Comparison of ENCODE assay signal across 11 cellular contexts in genomic region chr19:49807888-49808675, GRCh38. TPM values are rescaled to one million over a fixed set of nuclear protein-coding genes. Genes with fewer than 3 reads are reported as not detected.
A peak's percentile ranks its signal among the peaks of the same experiment; 100 is the strongest.
DNase-seq lines count a peak whose midpoint lies in the region; ATAC-seq and TF ChIP-seq lines count a peak whose summit lies in the region.
"Had no signal": no experiment of that assay in that cellular context is flagged by ENCODE, and none has a peak within 500 bp of the region (broad histone marks: within the 10 kb centered on the region; RNA-seq: fewer than 3 reads in every experiment).

No MANE protein-coding gene starts in this region.

- H3K27ac ChIP-seq in SK-N-SH (ENCODE audit: low read depth in 2 of 2, low read length in 1 of 2) (peak overlapping the region; percentile 18 to 36; a peak in 2 of 4 replicates), iPS-18a (ENCODE audit: low read length) (no peak overlapping the region), stomach smooth muscle (ENCODE audit: low read length) (peak overlapping the region; percentile 67)

- H4K20me1 ChIP-seq in SK-N-SH (ENCODE audit: insufficient read depth): peaks cover 4% of the 10 kb centered on the region; the same call in 1 of the 2 replicates

- H3F3A ChIP-seq in SK-N-SH (replicated peaks; ENCODE audit: insufficient read depth): peaks cover 20% of the 10 kb centered on the region

- DNase-seq in SK-N-SH (no peak), NCI-H82 (lab: John Stamatoyannopoulos, UW) (no peak), cerebellum (ENCODE audit: low spot score) (no peak), kidney tubule cell (ENCODE audit: low spot score) (no peak)
- DNase-seq in activated CD4-positive, alpha-beta memory T cell treated with anti-CD3 and anti-CD28 coated beads, Interleukin-2, amount 10 ng/mL, durations not matched to agents 7 days and 5 days: no peak
- DNase-seq: SHP77 treated with DMSO at 0.1 percent for 48 hours had no signal

- H3K4me3 ChIP-seq in SK-N-SH (ENCODE audit: low read depth in 2 of 2, low read length in 1 of 2) (no peak overlapping the region; a peak in 1 of 4 replicates), iPS-18a (ENCODE audit: low read length) (peak overlapping the region; percentile 38), stomach smooth muscle (ENCODE audit: low read length in 2 of 2) (peak overlapping the region; percentile 88 to 94)

- no peaks in the 10 kb centered on the region for H3K9me3 Mint-ChIP-seq in activated CD4-positive, alpha-beta memory T cell treated with anti-CD3 and anti-CD28 coated beads, Interleukin-2, amount 10 ng/mL, durations not matched to agents 7 days and 5 days

- no peaks in the 10 kb centered on the region for H3K27me3 Mint-ChIP-seq in activated CD4-positive, alpha-beta memory T cell treated with anti-CD3 and anti-CD28 coated beads, Interleukin-2, amount 10 ng/mL, durations not matched to agents 7 days and 5 days

- no peaks in the 10 kb centered on the region for H3K27me3 ChIP-seq in SK-N-SH (ENCODE audit: insufficient read depth)
- no peaks in the 10 kb centered on the region for H3K27me3 ChIP-seq in iPS-18a (ENCODE audit: control insufficient read depth, insufficient read depth, low read length)
- no peaks in the 10 kb centered on the region for H3K27me3 ChIP-seq in stomach smooth muscle (ENCODE audit: control insufficient read depth in 1 of 2, insufficient read depth in 2 of 2, low read length in 2 of 2)

- no peak overlapping the region for H2AFZ ChIP-seq in SK-N-SH (ENCODE audit: low read depth)

- peaks cover 37% of the 10 kb centered on the region for H3K4me1 Mint-ChIP-seq in activated CD4-positive, alpha-beta memory T cell treated with anti-CD3 and anti-CD28 coated beads, Interleukin-2, amount 10 ng/mL, durations not matched to agents 7 days and 5 days

- H3K79me2 ChIP-seq in SK-N-SH (ENCODE audit: insufficient read depth): no peaks in the 10 kb centered on the region

- POLR2A ChIA-PET in SK-N-SH (lab: Yijun Ruan, JAX): no interaction called here
- POLR2A ChIA-PET in activated CD4-positive, alpha-beta memory T cell treated with anti-CD3 and anti-CD28 coated beads, Interleukin-2, amount 10 ng/mL, durations not matched to agents 7 days and 5 days (lab: Charles Lee): interaction anchor here (0.7 kb wide), 1 partner anchor 11 kb away, joined by 4 read pairs; no protein-coding TSS in a partner anchor

- peaks cover 12 to 20% of the 10 kb centered on the region in 2 experiments; a peak in 3 of 4 replicates for H3K4me1 ChIP-seq in SK-N-SH (ENCODE audit: control insufficient read depth in 1 of 2, insufficient read depth in 2 of 2, low read depth in 1 of 2, low read length in 1 of 2)
- peaks cover 13% of the 10 kb centered on the region for H3K4me1 ChIP-seq in iPS-18a (ENCODE audit: control insufficient read depth, low read depth, low read length)
- peaks cover 27% of the 10 kb centered on the region for H3K4me1 ChIP-seq in stomach smooth muscle (ENCODE audit: control insufficient read depth, insufficient read depth, low read length)

- no peak for TF ChIP-seq EP300 in SK-N-SH (IDR thresholded peaks at IDR 0.05; ENCODE audit: borderline replicate concordance in 1 of 2, low read depth in 1 of 2, low read length in 1 of 2)

- H3K9ac ChIP-seq in SK-N-SH: no peak overlapping the region
- no peak overlapping the region for H3K9ac ChIP-seq in iPS-18a (ENCODE audit: low read length)
- peak overlapping the region in 1 of 2 donors; percentile 41 for H3K9ac ChIP-seq in stomach smooth muscle (ENCODE audit: low read length in 2 of 2)

- H3K4me2 ChIP-seq in SK-N-SH: peak overlapping the region; percentile 97; the same call in 1 of the 2 replicates

- H3K9me2 ChIP-seq in SK-N-SH: no peaks in the 10 kb centered on the region

- CTCF ChIA-PET in SK-N-SH (lab: Yijun Ruan, JAX): no interaction called here
- CTCF ChIA-PET in activated CD4-positive, alpha-beta memory T cell treated with anti-CD3 and anti-CD28 coated beads, Interleukin-2, amount 10 ng/mL, durations not matched to agents 7 days and 5 days (lab: Charles Lee): no interaction called here

- peak overlapping the region; percentile 67 for H3K27ac Mint-ChIP-seq in activated CD4-positive, alpha-beta memory T cell treated with anti-CD3 and anti-CD28 coated beads, Interleukin-2, amount 10 ng/mL, durations not matched to agents 7 days and 5 days

- ATAC-seq in SK-N-SH treated with all-trans-retinoic acid at 6 μM for 48 hours: no peak

- H3K9me3 ChIP-seq in SK-N-SH (no peaks in the 10 kb centered on the region), iPS-18a (ENCODE audit: control insufficient read depth, low read depth, low read length) (no peaks in the 10 kb centered on the region), stomach smooth muscle (ENCODE audit: control insufficient read depth in 2 of 2, low read length in 2 of 2) (no peaks in the 10 kb centered on the region)

- 93% methylated on average over 21 of the region's 21 CpGs for WGBS in SK-N-SH (ENCODE audit: low lambda C conversion rate)

- no peak for TF ChIP-seq CTCF in SK-N-SH (IDR thresholded peaks at IDR 0.05)

- peaks cover 24% of the 10 kb centered on the region for H3K36me3 Mint-ChIP-seq in activated CD4-positive, alpha-beta memory T cell treated with anti-CD3 and anti-CD28 coated beads, Interleukin-2, amount 10 ng/mL, durations not matched to agents 7 days and 5 days (ENCODE audit: low read depth)

- H3K36me3 ChIP-seq in SK-N-SH (replicated peaks in 1 of 2; ENCODE audit: control insufficient read depth in 1 of 2, insufficient read depth in 2 of 2, low read length in 1 of 2): peaks cover 8 to 22% of the 10 kb centered on the region in 2 experiments
- H3K36me3 ChIP-seq in iPS-18a (ENCODE audit: control insufficient read depth, low read depth, low read length): peaks cover 5% of the 10 kb centered on the region
- H3K36me3 ChIP-seq in stomach smooth muscle (ENCODE audit: control insufficient read depth in 2 of 2, insufficient read depth in 2 of 2, low read length in 2 of 2): peaks cover 0 to 10% of the 10 kb centered on the region in 2 donors

- TF ChIP-seq RAD21 in SK-N-SH (IDR thresholded peaks at IDR 0.05; ENCODE audit: low read length): no peak

- peak overlapping the region; percentile 84 for H3K4me3 Mint-ChIP-seq in activated CD4-positive, alpha-beta memory T cell treated with anti-CD3 and anti-CD28 coated beads, Interleukin-2, amount 10 ng/mL, durations not matched to agents 7 days and 5 days

TF ChIP-seq in SK-N-SH, 30 proteins besides CTCF, POLR2A, EP300 and RAD21 (continues in another document):
- TF ChIP-seq ELF1 (IDR thresholded peaks at IDR 0.05) (no peak), TAF1 (IDR thresholded peaks at IDR 0.05; ENCODE audit: borderline replicate concordance, low read depth, low read length) (no peak), PBX3 (IDR thresholded peaks at IDR 0.05) (no peak)

TF ChIP-seq in SK-N-SH treated with all-trans-retinoic acid at 6 μM for 48 hours, 23 proteins besides CTCF, POLR2A, EP300 and RAD21:
- TF ChIP-seq ZNF70 (CRISPR knock-in tag; IDR thresholded peaks at IDR 0.05) (no peak), ZNF8 (CRISPR knock-in tag; IDR thresholded peaks at IDR 0.05) (no peak), POU6F1 (CRISPR knock-in tag; IDR thresholded peaks at IDR 0.05; ENCODE audit: borderline replicate concordance, low read depth) (no peak)
TF ChIP-seq in SK-N-SH treated with all-trans-retinoic acid at 6 μM for 48 hours: peak in this region for 0.

RNA-seq across cellular contexts. Expression of gene FUZ, which starts 5.0 kb away (rescaled TPM):
- 23.7 and 29.9 TPM in 2 replicates for polyA plus RNA-seq in SK-N-SH (2012; rRNA removed)
- 15.2 and 23.5 TPM in 2 replicates for polyA plus RNA-seq in SK-N-SH (2012; cell fraction: cytosol; rRNA removed)
- 56.1 and 56.3 TPM in 2 replicates for polyA plus RNA-seq in SK-N-SH (2012; cell fraction: nucleus; rRNA removed)
- total RNA-seq in activated CD4-positive, alpha-beta memory T cell treated with anti-CD3 and anti-CD28 coated beads, Interleukin-2, amount 10 ng/mL, durations not matched to agents 7 days and 5 days: 10 to 100 TPM; 13.7 to 13.9 TPM
- 15.3 TPM for total RNA-seq in cerebellum

RNA-seq across cellular contexts. Expression of gene MED25, which starts 10.0 kb away (rescaled TPM):
- polyA plus RNA-seq in SK-N-SH (2012; rRNA removed): 15.7 and 30.2 TPM in 2 replicates
- polyA plus RNA-seq in SK-N-SH (2012; cell fraction: cytosol; rRNA removed): 20.5 and 25.3 TPM in 2 replicates
- polyA plus RNA-seq in SK-N-SH (2012; cell fraction: nucleus; rRNA removed): 105 and 119 TPM in 2 replicates
- total RNA-seq in activated CD4-positive, alpha-beta memory T cell treated with anti-CD3 and anti-CD28 coated beads, Interleukin-2, amount 10 ng/mL, durations not matched to agents 7 days and 5 days: 10 to 100 TPM; 65.3 to 67.9 TPM
- 21.6 TPM for total RNA-seq in cerebellum

RNA-seq across cellular contexts. Expression of gene AP2A1, which starts 41.3 kb away (rescaled TPM):
- 59.6 and 74.8 TPM in 2 replicates for polyA plus RNA-seq in SK-N-SH (2012; rRNA removed)
- polyA plus RNA-seq in SK-N-SH (2012; cell fraction: cytosol; rRNA removed): 26.7 and 43.4 TPM in 2 replicates
- polyA plus RNA-seq in SK-N-SH (2012; cell fraction: nucleus; rRNA removed): 104 and 135 TPM in 2 replicates
- 10 to 100 TPM; 78.0 to 79.2 TPM for total RNA-seq in activated CD4-positive, alpha-beta memory T cell treated with anti-CD3 and anti-CD28 coated beads, Interleukin-2, amount 10 ng/mL, durations not matched to agents 7 days and 5 days
- 45.5 TPM for total RNA-seq in cerebellum

RNA-seq across cellular contexts. Expression of gene PTOV1, which starts 42.9 kb away (rescaled TPM):
- 56.1 and 95.0 TPM in 2 replicates for polyA plus RNA-seq in SK-N-SH (2012; rRNA removed)
- polyA plus RNA-seq in SK-N-SH (2012; cell fraction: cytosol; rRNA removed): 32.2 and 57.7 TPM in 2 replicates
- polyA plus RNA-seq in SK-N-SH (2012; cell fraction: nucleus; rRNA removed): 272 and 289 TPM in 2 replicates
- 10 to 100 TPM; 69.3 to 71.7 TPM for total RNA-seq in activated CD4-positive, alpha-beta memory T cell treated with anti-CD3 and anti-CD28 coated beads, Interleukin-2, amount 10 ng/mL, durations not matched to agents 7 days and 5 days
- 86.3 TPM for total RNA-seq in cerebellum

RNA-seq across cellular contexts. Expression of gene TSKS, which starts 45.0 kb away (rescaled TPM):
- not detected in 2 replicates for polyA plus RNA-seq in SK-N-SH (2012; rRNA removed)
- polyA plus RNA-seq in SK-N-SH (2012; cell fraction: cytosol; rRNA removed): 0.03 TPM in 1 of 2 replicates, not detected in the other
- 0.04 TPM in 1 of 2 replicates, not detected in the other for polyA plus RNA-seq in SK-N-SH (2012; cell fraction: nucleus; rRNA removed)
- under 1 TPM; 0.63 to 0.86 TPM for total RNA-seq in activated CD4-positive, alpha-beta memory T cell treated with anti-CD3 and anti-CD28 coated beads, Interleukin-2, amount 10 ng/mL, durations not matched to agents 7 days and 5 days
- total RNA-seq in cerebellum: not detected
- total RNA-seq: dermis microvascular lymphatic vessel endothelial cell, pulmonary artery endothelial cell had no signal

Comparison
In these comparisons a context has a peak if more than half of its experiments do, and no peak if none do; other contexts are left out.
1. H3K4me3 ChIP-seq: peak in iPS-18a (single experiment) and stomach smooth muscle (2 of 2); none in SK-N-SH (0 of 2).